ENCODE assay signal across 9 cellular contexts in genomic region chr9:91071185-91071990, GRCh38.
DNase-seq lines count a peak whose midpoint lies in the region; ATAC-seq and TF ChIP-seq lines count a peak whose summit lies in the region.
"Had no signal": no experiment of that assay in that cellular context is flagged by ENCODE, and none has a peak within 500 bp of the region (broad histone marks: within the 10 kb centered on the region; RNA-seq: fewer than 3 reads in every experiment).

No MANE protein-coding gene starts in this region.

- H3K36me3 ChIP-seq in tibial nerve (no peaks in the 10 kb centered on the region), gastroesophageal sphincter (no peaks in the 10 kb centered on the region), Caco-2 (ENCODE audit: control insufficient read depth, insufficient read depth, low read length) (no peaks in the 10 kb centered on the region)

- no peaks in the 10 kb centered on the region for H3K36me3 Mint-ChIP-seq in Caco-2 (ENCODE audit: insufficient read depth, unreplicated experiment)

- no peak overlapping the region for H3K27ac Mint-ChIP-seq in Caco-2 (ENCODE audit: unreplicated experiment)

- no peaks in the 10 kb centered on the region for H3K27me3 Mint-ChIP-seq in Caco-2 (ENCODE audit: insufficient read depth, unreplicated experiment)

- CTCF ChIA-PET in Caco-2 (lab: Charles Lee) = no interaction called here

- POLR2A ChIA-PET in Caco-2 (lab: Charles Lee) = no interaction called here

- ATAC-seq in right cardiac atrium (peak in 1 of 2 donors; percentile 44), Right ventricle myocardium superior (ENCODE audit: poor library complexity) (no peak), gastroesophageal sphincter (no peak)

- no peaks in the 10 kb centered on the region for H3K9me3 Mint-ChIP-seq in Caco-2 (ENCODE audit: unreplicated experiment)

- no peak for TF ChIP-seq POLR2A in tibial nerve (IDR thresholded peaks at IDR 0.05)
- TF ChIP-seq POLR2A in gastroesophageal sphincter (IDR thresholded peaks at IDR 0.05) = no peak

- BruUV-seq in Caco-2 (replicated peaks; lab: Mats Ljungman, UMichigan) = no TSS peak

- no peak for TF ChIP-seq EP300 in tibial nerve (IDR thresholded peaks at IDR 0.05)
- TF ChIP-seq EP300 in gastroesophageal sphincter (IDR thresholded peaks at IDR 0.05) = no peak

- H3K4me3 ChIP-seq in right cardiac atrium (ENCODE audit: low read length) (no peak overlapping the region), tibial nerve (no peak overlapping the region), gastroesophageal sphincter (no peak overlapping the region), Caco-2 (ENCODE audit: low read depth, low read length) (no peak overlapping the region)

- H3K4me1 ChIP-seq in right cardiac atrium (ENCODE audit: control insufficient read depth, insufficient read depth, low read length) = peaks cover 2% of the 10 kb centered on the region
- H3K4me1 ChIP-seq in tibial nerve = peaks cover 0 to 7% (median 0%) of the 10 kb centered on the region in 4 donors
- H3K4me1 ChIP-seq in gastroesophageal sphincter = peaks cover 0 to 30% (median 5%) of the 10 kb centered on the region in 3 donors
- H3K4me1 ChIP-seq in Caco-2 = no peaks in the 10 kb centered on the region

- TF ChIP-seq CTCF in tibial nerve (IDR thresholded peaks at IDR 0.05) (no peak), gastroesophageal sphincter (IDR thresholded peaks at IDR 0.05) (no peak), Caco-2 (IDR thresholded peaks at IDR 0.05; ENCODE audit: insufficient read depth in 1 of 2, low read depth in 1 of 2, low read length in 1 of 2, severe bottlenecking in 1 of 2, unreplicated experiment in 1 of 2) (no peak)

- DNase-seq in right cardiac atrium = peak in 2 of 3 donors; percentile 53 to 60
- DNase-seq in Right ventricle myocardium superior = no peak
- peak; percentile 46 for DNase-seq in activated T-helper 9 cell treated with anti-CD3 and anti-CD28 coated beads, Interleukin-2, amount 50 U/mL, for 16 hours (ENCODE audit: low read depth)
- DNase-seq in kidney glomerular epithelial cell (lab: John Stamatoyannopoulos, UW) = peak; percentile 80
- no peak for DNase-seq in tibial nerve (ENCODE audit: low spot score in 2 of 2)
- DNase-seq in Caco-2 = no peak
- DNase-seq in ecto neural progenitor cell (ENCODE audit: low spot score) = no peak
- DNase-seq: midbrain had no signal

- WGBS in right cardiac atrium = 65% methylated on average over 17 of the region's 17 CpGs
- WGBS in tibial nerve, 2 donors = 82 to 89% methylated on average over 17 of the region's 17 CpGs
- 72 to 90% methylated on average over 2 to 9 of the region's 17 CpGs for WGBS in gastroesophageal sphincter (ENCODE audit: low coverage in 1 of 2), 2 donors

- H3K27ac ChIP-seq in right cardiac atrium (ENCODE audit: low read length) (no peak overlapping the region), tibial nerve (peak overlapping the region in 3 of 4 donors; percentile 17 to 63 (median 29)), gastroesophageal sphincter (no peak overlapping the region)

- H3K4me1 Mint-ChIP-seq in Caco-2 (ENCODE audit: low read depth, unreplicated experiment) = no peaks in the 10 kb centered on the region

- H3K27me3 ChIP-seq in right cardiac atrium (ENCODE audit: control insufficient read depth, insufficient read depth) (no peaks in the 10 kb centered on the region), tibial nerve (no peaks in the 10 kb centered on the region), gastroesophageal sphincter (no peaks in the 10 kb centered on the region), Caco-2 (replicated peaks; ENCODE audit: control insufficient read depth, insufficient read depth, low read length) (no peaks in the 10 kb centered on the region)

- intact Hi-C loops in right cardiac atrium (cut with DNase I) (no loop called here), Right ventricle myocardium superior (cut with DNase I) (no loop called here), Caco-2 (cut with micrococcal nuclease; ENCODE audit: unreplicated experiment) (no loop called here)

- H3K9me3 ChIP-seq in right cardiac atrium (ENCODE audit: control insufficient read depth, low read length) = no peaks in the 10 kb centered on the region
- peaks cover 0 to 7% (median 0%) of the 10 kb centered on the region in 4 donors for H3K9me3 ChIP-seq in tibial nerve
- H3K9me3 ChIP-seq in gastroesophageal sphincter = no peaks in the 10 kb centered on the region
- no peaks in the 10 kb centered on the region for H3K9me3 ChIP-seq in Caco-2

- no peak overlapping the region for H3K4me3 Mint-ChIP-seq in Caco-2 (ENCODE audit: unreplicated experiment)

Comparison
In these comparisons a context has a peak if more than half of its experiments do, and no peak if none do; other contexts are left out.
1. DNase-seq: peak in right cardiac atrium (2 of 3), activated T-helper 9 cell treated with anti-CD3 and anti-CD28 coated beads, Interleukin-2, amount 50 U/mL, for 16 hours (single experiment) and kidney glomerular epithelial cell (single experiment); none in Right ventricle myocardium superior (single experiment), tibial nerve (0 of 2), Caco-2 (0 of 2) and ecto neural progenitor cell (single experiment).
2. H3K27ac ChIP-seq: peak in tibial nerve (3 of 4); none in right cardiac atrium (single experiment) and gastroesophageal sphincter (0 of 4).